ENCODE assay signal across 1 cellular context in genomic region chr16:84503751-84504395, GRCh38.
A peak's percentile ranks its signal among the peaks of the same experiment; 100 is the strongest.
TF ChIP-seq lines count a peak whose summit lies in the region.

No MANE protein-coding gene starts in this region.

TF ChIP-seq in HepG2, 621 proteins besides CTCF, POLR2A, EP300 and RAD21 (continued from another document):
- TF ChIP-seq POGK (CRISPR knock-in tag; conservative IDR thresholded peaks at IDR 0.05) (no peak), ZMYM4 (CRISPR knock-in tag; IDR thresholded peaks at IDR 0.05) (0 out of 2 replicates have a peak, but pooled peaks have one; percentile 2), EEA1 (CRISPR knock-in tag; IDR thresholded peaks at IDR 0.05; ENCODE audit: borderline replicate concordance) (no peak), ZNF44 (CRISPR knock-in tag; IDR thresholded peaks at IDR 0.05) (no peak), KDM5B (CRISPR knock-in tag; IDR thresholded peaks at IDR 0.05; ENCODE audit: borderline replicate concordance) (peak; percentile 61), ZFP90 (CRISPR knock-in tag; IDR thresholded peaks at IDR 0.05; ENCODE audit: borderline replicate concordance) (no peak), BCL6 (CRISPR knock-in tag; IDR thresholded peaks at IDR 0.05) (no peak), KDM2A (CRISPR knock-in tag; IDR thresholded peaks at IDR 0.05; ENCODE audit: borderline replicate concordance, low read depth) (no peak), ZNF232 (CRISPR knock-in tag; IDR thresholded peaks at IDR 0.05; ENCODE audit: borderline replicate concordance) (no peak), KLF15 (CRISPR knock-in tag; IDR thresholded peaks at IDR 0.05; ENCODE audit: borderline replicate concordance) (no peak), SRSF9 (IDR thresholded peaks at IDR 0.05; ENCODE audit: borderline replicate concordance, insufficient read depth, low read depth, low read length, poor library complexity, severe bottlenecking) (no peak), KLF16 (CRISPR knock-in tag; IDR thresholded peaks at IDR 0.05) (no peak), NAIF1 (CRISPR knock-in tag; IDR thresholded peaks at IDR 0.05; ENCODE audit: borderline replicate concordance) (no peak), JUN (CRISPR knock-in tag; IDR thresholded peaks at IDR 0.05) (no peak), ARID5B (CRISPR knock-in tag; IDR thresholded peaks at IDR 0.05) (no peak), TAF1 (CRISPR knock-in tag; IDR thresholded peaks at IDR 0.05) (no peak), SP140L (CRISPR knock-in tag; IDR thresholded peaks at IDR 0.05; ENCODE audit: borderline replicate concordance) (no peak)
- TF ChIP-seq, protein P1, sequence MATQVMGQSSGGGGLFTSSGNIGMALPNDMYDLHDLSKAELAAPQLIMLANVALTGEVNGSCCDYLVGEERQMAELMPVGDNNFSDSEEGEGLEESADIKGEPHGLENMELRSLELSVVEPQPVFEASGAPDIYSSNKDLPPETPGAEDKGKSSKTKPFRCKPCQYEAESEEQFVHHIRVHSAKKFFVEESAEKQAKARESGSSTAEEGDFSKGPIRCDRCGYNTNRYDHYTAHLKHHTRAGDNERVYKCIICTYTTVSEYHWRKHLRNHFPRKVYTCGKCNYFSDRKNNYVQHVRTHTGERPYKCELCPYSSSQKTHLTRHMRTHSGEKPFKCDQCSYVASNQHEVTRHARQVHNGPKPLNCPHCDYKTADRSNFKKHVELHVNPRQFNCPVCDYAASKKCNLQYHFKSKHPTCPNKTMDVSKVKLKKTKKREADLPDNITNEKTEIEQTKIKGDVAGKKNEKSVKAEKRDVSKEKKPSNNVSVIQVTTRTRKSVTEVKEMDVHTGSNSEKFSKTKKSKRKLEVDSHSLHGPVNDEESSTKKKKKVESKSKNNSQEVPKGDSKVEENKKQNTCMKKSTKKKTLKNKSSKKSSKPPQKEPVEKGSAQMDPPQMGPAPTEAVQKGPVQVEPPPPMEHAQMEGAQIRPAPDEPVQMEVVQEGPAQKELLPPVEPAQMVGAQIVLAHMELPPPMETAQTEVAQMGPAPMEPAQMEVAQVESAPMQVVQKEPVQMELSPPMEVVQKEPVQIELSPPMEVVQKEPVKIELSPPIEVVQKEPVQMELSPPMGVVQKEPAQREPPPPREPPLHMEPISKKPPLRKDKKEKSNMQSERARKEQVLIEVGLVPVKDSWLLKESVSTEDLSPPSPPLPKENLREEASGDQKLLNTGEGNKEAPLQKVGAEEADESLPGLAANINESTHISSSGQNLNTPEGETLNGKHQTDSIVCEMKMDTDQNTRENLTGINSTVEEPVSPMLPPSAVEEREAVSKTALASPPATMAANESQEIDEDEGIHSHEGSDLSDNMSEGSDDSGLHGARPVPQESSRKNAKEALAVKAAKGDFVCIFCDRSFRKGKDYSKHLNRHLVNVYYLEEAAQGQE (IDR thresholded peaks at IDR 0.05; ENCODE audit: borderline replicate concordance in 1 of 2, low read depth in 1 of 2, low read length in 2 of 2) = no peak
